26 cellular contexts compared by ENCODE assay signal in the genomic region with DNA sequence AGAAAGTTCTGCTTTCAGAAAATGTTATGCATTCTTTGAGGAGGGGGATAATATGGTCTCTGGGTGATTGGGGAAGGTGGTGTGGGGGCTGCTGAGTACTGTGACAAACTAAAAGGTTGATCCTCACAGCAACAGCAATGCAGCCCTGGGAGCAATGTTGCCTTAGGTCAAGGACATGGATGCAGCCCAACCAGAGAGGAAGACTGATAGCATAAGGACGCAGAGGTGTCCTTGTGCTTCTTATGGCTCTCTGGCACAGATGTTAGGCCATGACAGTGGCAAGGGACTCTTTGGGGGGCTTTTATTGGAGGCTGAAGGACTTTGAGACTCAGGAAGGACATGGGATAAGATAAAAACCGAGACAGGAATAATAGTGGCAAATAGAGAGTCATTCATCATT.
"Had no signal": no experiment of that assay in that cellular context is flagged by ENCODE, and none has a peak within 500 bp of the region (broad histone marks: within the 10 kb centered on the region; RNA-seq: fewer than 3 reads in every experiment).

No MANE protein-coding gene starts in this region.

- H3K27me3 ChIP-seq: brain microvascular endothelial cell, SJCRH30 had no signal

- ATAC-seq: activated CD8-positive, alpha-beta T cell treated with anti-CD3 and anti-CD28 coated beads for 36 hours; activated T-cell treated with anti-CD3 and anti-CD28 coated beads, Interleukin-2, amount 50 U/mL, for 72 hours; activated T-helper 17 cell treated with anti-CD3 and anti-CD28 coated beads, Interleukin-2, amount 50 U/mL, for 72 hours had no signal

- H3K9ac ChIP-seq: KMS-11 had no signal

- H3K4me1 ChIP-seq: SJCRH30 had no signal

- H3K9me3 ChIP-seq: SJCRH30 had no signal

- H3K4me2 ChIP-seq: KMS-11 had no signal

- H3K27ac ChIP-seq: brain microvascular endothelial cell, KMS-11, RWPE1, SJCRH30, SK-N-MC had no signal

- H3K4me3 ChIP-seq: SJCRH30, SK-N-MC had no signal

- H3K36me3 ChIP-seq: brain microvascular endothelial cell, SJCRH30 had no signal

- DNase-seq: activated CD4-positive, alpha-beta T cell treated with anti-CD3 and anti-CD28 coated beads, Interleukin-2, amount 10 ng/mL, durations not matched to agents 24 days and 14 days; activated CD4-positive, alpha-beta T cell treated with anti-CD3 and anti-CD28 coated beads, Interleukin-2, amount 50 U/mL, for 4 hours; activated CD8-positive, alpha-beta T cell treated with anti-CD3 and anti-CD28 coated beads for 36 hours; activated effector memory CD4-positive, alpha-beta T cell treated with anti-CD3 and anti-CD28 coated beads, Interleukin-2, amount 50 U/mL, for 16 hours; activated naive CD4-positive, alpha-beta T cell; activated naive CD4-positive, alpha-beta T cell treated with anti-CD3 and anti-CD28 coated beads, Interleukin-2, amount 50 U/mL, for 16 hours; activated naive CD8-positive, alpha-beta T cell treated with anti-CD3 and anti-CD28 coated beads for 36 hours; activated T-cell treated with anti-CD3 and anti-CD28 coated beads, Interleukin-2, amount 50 U/mL, for 1 hour; activated T-cell treated with anti-CD3 and anti-CD28 coated beads, Interleukin-2, amount 50 U/mL, for 72 hours; amniotic stem cell; aorta; brain microvascular endothelial cell; central memory CD4-positive, alpha-beta T cell; NCI-H1092 treated with DMSO at 0.1 percent for 48 hours; NCI-H1417 treated with DMSO at 0.1 percent for 48 hours; NCI-H187 treated with DMSO at 0.1 percent for 48 hours; NCI-H2081; NCI-H345; NCI-H524 treated with DMSO at 0.1 percent for 48 hours; SHP77; SJCRH30; T1000 had no signal
